In genomic region chr20:54073288-54073687, GRCh38 we compare ENCODE assay signal across 12 cellular contexts. TPM values are rescaled to one million over a fixed set of nuclear protein-coding genes. Genes with fewer than 3 reads are reported as not detected.
"Had no signal": no experiment of that assay in that cellular context is flagged by ENCODE, and none has a peak within 500 bp of the region (broad histone marks: within the 10 kb centered on the region; RNA-seq: fewer than 3 reads in every experiment).

No MANE protein-coding gene starts in this region.

- H3K36me3 ChIP-seq: HAP-1 had no signal

- DNase-seq: GM23248, GOT3, H7, H9, HCEC 1CT, HFFc6 had no signal

- H3K4me3 ChIP-seq: GM23248, GM23338, HAP-1 had no signal

- H3K4me1 ChIP-seq: HAP-1 had no signal

- H3K9me3 ChIP-seq: HAP-1 had no signal

- FAIRE-seq: H1, H54 had no signal

- H2AFZ ChIP-seq: GM23248, GM23338 had no signal

- H3K27ac ChIP-seq: GM23248 had no signal

- H3K4me2 ChIP-seq: GM23338 had no signal

- H3K9ac ChIP-seq: GM23248 had no signal

- ATAC-seq: GM23338, HCT116 had no signal

RNA-seq across cellular contexts. Expression of gene BCAS1, which starts 2.9 kb away (rescaled TPM):
- total RNA-seq: GM23248, H4 had no signal
